ENCODE assay signal across 26 cellular contexts in the genomic region with DNA sequence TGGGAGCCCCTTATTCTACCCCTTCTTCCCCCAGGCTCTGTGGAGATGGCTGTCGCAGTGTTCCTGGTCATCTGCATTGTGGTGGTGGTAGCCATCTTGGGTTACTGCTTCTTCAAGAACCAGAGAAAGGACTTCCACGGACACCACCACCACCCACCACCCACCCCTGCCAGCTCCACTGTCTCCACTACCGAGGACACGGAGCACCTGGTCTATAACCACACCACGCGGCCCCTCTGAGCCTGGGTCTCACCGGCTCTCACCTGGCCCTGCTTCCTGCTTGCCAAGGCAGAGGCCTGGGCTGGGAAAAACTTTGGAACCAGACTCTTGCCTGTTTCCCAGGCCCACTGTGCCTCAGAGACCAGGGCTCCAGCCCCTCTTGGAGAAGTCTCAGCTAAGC. TPM values are rescaled to one million over a fixed set of nuclear protein-coding genes. Genes with fewer than 3 reads are reported as not detected.
A peak's percentile ranks its signal among the peaks of the same experiment; 100 is the strongest.
DNase-seq lines count a peak whose midpoint lies in the region; TF ChIP-seq lines count a peak whose summit lies in the region.
"Had no signal": no experiment of that assay in that cellular context is flagged by ENCODE, and none has a peak within 500 bp of the region (broad histone marks: within the 10 kb centered on the region; RNA-seq: fewer than 3 reads in every experiment).

No MANE protein-coding gene starts in this region.

- 90% methylated on average over 4 of the region's 7 CpGs for WGBS in suprapubic skin

- POLR2A ChIA-PET in activated CD4-positive, alpha-beta memory T cell treated with anti-CD3 and anti-CD28 coated beads, Interleukin-2, amount 10 ng/mL, durations not matched to agents 7 days and 5 days (lab: Charles Lee) = interaction anchor here (0.5 to 3.8 kb wide), 4 partner anchors 12 to 38 kb away, joined by 3 to 51 read pairs (median 4); a partner anchor contains a TSS

- H3K9ac ChIP-seq in mucosa of rectum (ENCODE audit: low read depth in 1 of 2, low read length in 2 of 2) = peak overlapping the region in 1 of 2 donors; percentile 57

- H3K4me3 Mint-ChIP-seq in activated CD4-positive, alpha-beta memory T cell treated with anti-CD3 and anti-CD28 coated beads, Interleukin-2, amount 10 ng/mL, durations not matched to agents 7 days and 5 days = no peak overlapping the region
- H3K4me3 Mint-ChIP-seq: activated naive CD8-positive, alpha-beta T cell; activated T-helper 17 cell treated with anti-CD3 and anti-CD28 coated beads, Interleukin-2, amount 50 U/mL, for 72 hours; B cell; stimulated activated naive CD8-positive, alpha-beta T cell treated with anti-CD3 and anti-CD28 coated beads, Interleukin-15, Interleukin-2, amounts not matched to agents 100 ng/mL and 50 ng/mL, for 24 hours had no signal

- no peaks in the 10 kb centered on the region for H3K9me3 Mint-ChIP-seq in activated CD4-positive, alpha-beta memory T cell treated with anti-CD3 and anti-CD28 coated beads, Interleukin-2, amount 10 ng/mL, durations not matched to agents 7 days and 5 days
- H3K9me3 Mint-ChIP-seq: activated T-helper 17 cell treated with anti-CD3 and anti-CD28 coated beads, Interleukin-2, amount 50 U/mL, for 72 hours; naive B cell; stimulated activated naive CD8-positive, alpha-beta T cell treated with anti-CD3 and anti-CD28 coated beads, Interleukin-15, Interleukin-2, amounts not matched to agents 100 ng/mL and 50 ng/mL, for 24 hours had no signal

- peaks cover 18% of the 10 kb centered on the region for H3K4me1 Mint-ChIP-seq in activated CD4-positive, alpha-beta memory T cell treated with anti-CD3 and anti-CD28 coated beads, Interleukin-2, amount 10 ng/mL, durations not matched to agents 7 days and 5 days

- H3K9me3 ChIP-seq in mucosa of rectum (ENCODE audit: control insufficient read depth in 2 of 2, low read length in 2 of 2) (no peaks in the 10 kb centered on the region), suprapubic skin (no peaks in the 10 kb centered on the region)
- H3K9me3 ChIP-seq: ovary, upper lobe of right lung had no signal

- in situ Hi-C loops in brain microvascular endothelial cell (cut with HindIII; ENCODE audit: low pct_ligation_motif_present, low sequenced_read_pairs) = no loop called here

- no peak overlapping the region for H3K4me3 ChIP-seq in HL-60 (replicated peaks; ENCODE audit: insufficient read depth, low read length)
- no peak overlapping the region for H3K4me3 ChIP-seq in mucosa of rectum (ENCODE audit: low read length in 2 of 2)
- no peak overlapping the region for H3K4me3 ChIP-seq in suprapubic skin
- no peak overlapping the region for H3K4me3 ChIP-seq in brain microvascular endothelial cell (ENCODE audit: low read depth, low read length)
- H3K4me3 ChIP-seq: lung, ovary, upper lobe of right lung had no signal

- TF ChIP-seq CTCF in HL-60 (IDR thresholded peaks at IDR 0.05; ENCODE audit: insufficient read depth, low read length) (no peak), VCaP (conservative IDR thresholded peaks at IDR 0.05) (no peak), suprapubic skin (IDR thresholded peaks at IDR 0.05) (no peak), brain microvascular endothelial cell (IDR thresholded peaks at IDR 0.05; ENCODE audit: low read depth, low read length, missing control alignments) (no peak)

- CTCF ChIA-PET in activated CD4-positive, alpha-beta memory T cell treated with anti-CD3 and anti-CD28 coated beads, Interleukin-2, amount 10 ng/mL, durations not matched to agents 7 days and 5 days (lab: Charles Lee) = interaction anchor here (0.6 to 9.9 kb wide), 9 partner anchors 25 to 374 kb away, joined by 3 to 216 read pairs (median 10); a partner anchor contains a TSS

- H3K27ac ChIP-seq in HL-60 (replicated peaks) = peak overlapping the region; percentile 22
- H3K27ac ChIP-seq in VCaP = peak overlapping the region; percentile 92
- peak overlapping the region; percentile 69 to 83 for H3K27ac ChIP-seq in mucosa of rectum (ENCODE audit: low read depth in 2 of 2, low read length in 2 of 2)
- peak overlapping the region; percentile 76 for H3K27ac ChIP-seq in suprapubic skin
- no peak overlapping the region for H3K27ac ChIP-seq in brain microvascular endothelial cell
- H3K27ac ChIP-seq: ovary had no signal

- H3K27me3 ChIP-seq in HL-60 (ENCODE audit: insufficient read depth, poor library complexity, severe bottlenecking) = no peaks in the 10 kb centered on the region
- no peaks in the 10 kb centered on the region for H3K27me3 ChIP-seq in mucosa of rectum (ENCODE audit: control insufficient read depth in 2 of 2, insufficient read depth in 2 of 2, low read length in 2 of 2)
- H3K27me3 ChIP-seq in suprapubic skin = no peaks in the 10 kb centered on the region
- no peaks in the 10 kb centered on the region for H3K27me3 ChIP-seq in brain microvascular endothelial cell (replicated peaks)
- H3K27me3 ChIP-seq: ovary, upper lobe of right lung had no signal

- H3K4me1 ChIP-seq in mucosa of rectum (ENCODE audit: control insufficient read depth in 2 of 2, insufficient read depth in 2 of 2, low read length in 2 of 2) = peaks cover 49 to 51% of the 10 kb centered on the region in 2 donors
- peaks cover 20% of the 10 kb centered on the region for H3K4me1 ChIP-seq in suprapubic skin
- H3K4me1 ChIP-seq: upper lobe of right lung had no signal

- no peak for DNase-seq in HL-60 (ENCODE audit: low read depth in 1 of 2, low spot score in 1 of 2)
- no peak for DNase-seq in suprapubic skin (ENCODE audit: low spot score in 2 of 2)
- DNase-seq in HPDE6-E6E7 (ENCODE audit: extremely low spot score) = no peak
- no peak for DNase-seq in midbrain (lab: John Stamatoyannopoulos, UW)
- no peak for DNase-seq in activated CD4-positive, alpha-beta memory T cell treated with anti-CD3 and anti-CD28 coated beads, Interleukin-2, amount 10 ng/mL, durations not matched to agents 7 days and 5 days
- DNase-seq in brain microvascular endothelial cell = no peak
- DNase-seq: activated CD4-positive, alpha-beta T cell treated with anti-CD3 and anti-CD28 coated beads for 48 hours; dermis blood vessel endothelial cell; foreskin fibroblast; HCEC 1CT; naive B cell; NCI-H146; NCI-H524 treated with DMSO at 0.1 percent for 48 hours; ovary; stimulated activated CD4-positive, alpha-beta T cell treated with anti-CD3 and anti-CD28 coated beads, Interleukin-4, amount 100 ng/mL, for 1 hour; upper lobe of right lung had no signal

- no peak overlapping the region for H3K27ac Mint-ChIP-seq in activated CD4-positive, alpha-beta memory T cell treated with anti-CD3 and anti-CD28 coated beads, Interleukin-2, amount 10 ng/mL, durations not matched to agents 7 days and 5 days
- H3K27ac Mint-ChIP-seq: activated naive CD8-positive, alpha-beta T cell; B cell; naive B cell; stimulated activated naive CD8-positive, alpha-beta T cell treated with anti-CD3 and anti-CD28 coated beads, Interleukin-15, Interleukin-2, amounts not matched to agents 100 ng/mL and 50 ng/mL, for 24 hours had no signal

- H3K36me3 Mint-ChIP-seq in activated CD4-positive, alpha-beta memory T cell treated with anti-CD3 and anti-CD28 coated beads, Interleukin-2, amount 10 ng/mL, durations not matched to agents 7 days and 5 days (ENCODE audit: low read depth) = no peaks in the 10 kb centered on the region
- H3K36me3 Mint-ChIP-seq: activated naive CD8-positive, alpha-beta T cell had no signal

- TF ChIP-seq POLR2A in suprapubic skin (IDR thresholded peaks at IDR 0.05) = no peak

- no peaks in the 10 kb centered on the region for H3K27me3 Mint-ChIP-seq in activated CD4-positive, alpha-beta memory T cell treated with anti-CD3 and anti-CD28 coated beads, Interleukin-2, amount 10 ng/mL, durations not matched to agents 7 days and 5 days
- H3K27me3 Mint-ChIP-seq: activated naive CD8-positive, alpha-beta T cell; activated T-helper 17 cell treated with anti-CD3 and anti-CD28 coated beads, Interleukin-2, amount 50 U/mL, for 72 hours; B cell; naive B cell; stimulated activated naive CD8-positive, alpha-beta T cell treated with anti-CD3 and anti-CD28 coated beads, Interleukin-15, Interleukin-2, amounts not matched to agents 100 ng/mL and 50 ng/mL, for 24 hours had no signal

- TF ChIP-seq EP300 in suprapubic skin (IDR thresholded peaks at IDR 0.05) = no peak

- H3K36me3 ChIP-seq in mucosa of rectum (ENCODE audit: control insufficient read depth in 2 of 2, insufficient read depth in 2 of 2, low read length in 2 of 2) (peaks cover 47 to 49% of the 10 kb centered on the region in 2 donors), suprapubic skin (peaks cover 39% of the 10 kb centered on the region), brain microvascular endothelial cell (replicated peaks) (no peaks in the 10 kb centered on the region)
- H3K36me3 ChIP-seq: ovary had no signal

RNA-seq across cellular contexts. Expression of a gene that starts 12.9 kb away (rescaled TPM):
- 100 to 1,000 TPM; 303 to 430 (median 372) TPM for total RNA-seq in suprapubic skin
- 1 to 10 TPM; 4.9 to 5.1 TPM for total RNA-seq in activated CD4-positive, alpha-beta memory T cell treated with anti-CD3 and anti-CD28 coated beads, Interleukin-2, amount 10 ng/mL, durations not matched to agents 7 days and 5 days

RNA-seq across cellular contexts. Expression of a gene that starts 17.3 kb away (rescaled TPM):
- total RNA-seq in suprapubic skin = 10 to 100 TPM; 46.9 to 96.3 (median 79.7) TPM
- not detected for total RNA-seq in activated CD4-positive, alpha-beta memory T cell treated with anti-CD3 and anti-CD28 coated beads, Interleukin-2, amount 10 ng/mL, durations not matched to agents 7 days and 5 days
- total RNA-seq: Right ventricle myocardium inferior, upper lobe of right lung had no signal

RNA-seq across cellular contexts. Expression of a gene that starts 28.2 kb away (rescaled TPM):
- not detected for total RNA-seq in suprapubic skin
- not detected for total RNA-seq in activated CD4-positive, alpha-beta memory T cell treated with anti-CD3 and anti-CD28 coated beads, Interleukin-2, amount 10 ng/mL, durations not matched to agents 7 days and 5 days
- total RNA-seq: activated T-helper 17 cell treated with anti-CD3 and anti-CD28 coated beads, Interleukin-2, amount 50 U/mL, for 72 hours; B cell; dermis blood vessel endothelial cell; endothelial cell of umbilical vein; lung; MCF 10A; Right ventricle myocardium inferior had no signal

RNA-seq across cellular contexts. Expression of a gene that starts 37.5 kb away (rescaled TPM):
- total RNA-seq in suprapubic skin = 10 to 100 TPM; 15.0 to 24.9 (median 19.7) TPM
- total RNA-seq in activated CD4-positive, alpha-beta memory T cell treated with anti-CD3 and anti-CD28 coated beads, Interleukin-2, amount 10 ng/mL, durations not matched to agents 7 days and 5 days = 10 to 100 TPM; 16.3 to 17.1 TPM

RNA-seq across cellular contexts. Expression of a gene that starts 49.5 kb away (rescaled TPM):
- total RNA-seq in suprapubic skin = 10 to 100 TPM; 20.4 to 40.2 (median 30.3) TPM
- 10 to 100 TPM; 35.8 to 37.8 TPM for total RNA-seq in activated CD4-positive, alpha-beta memory T cell treated with anti-CD3 and anti-CD28 coated beads, Interleukin-2, amount 10 ng/mL, durations not matched to agents 7 days and 5 days

Comparison
In these comparisons a context has a peak if more than half of its experiments do, and no peak if none do; other contexts are left out.
1. RNA of a gene that starts 12.9 kb away (total RNA-seq): 303 to 430 TPM in suprapubic skin; 4.9 to 5.1 TPM in activated CD4-positive, alpha-beta memory T cell treated with anti-CD3 and anti-CD28 coated beads, Interleukin-2, amount 10 ng/mL, durations not matched to agents 7 days and 5 days; every median in the first group is over 10 times any median in the second.
2. RNA of a gene that starts 17.3 kb away (total RNA-seq): 46.9 to 96.3 TPM in suprapubic skin; not detected in activated CD4-positive, alpha-beta memory T cell treated with anti-CD3 and anti-CD28 coated beads, Interleukin-2, amount 10 ng/mL, durations not matched to agents 7 days and 5 days; every median in the first group is over 10 times any median in the second.